1 cellular context compared by ENCODE assay signal in genomic region chr15:29935296-29936020, GRCh38.
TF ChIP-seq lines count a peak whose summit lies in the region.

No MANE protein-coding gene starts in this region.

TF ChIP-seq in IMR-90, 13 proteins besides CTCF, POLR2A, EP300 and RAD21 (continued from another document):
- no peak for TF ChIP-seq USF2 (IDR thresholded peaks at IDR 0.05; ENCODE audit: low read depth, low read length)
- no peak for TF ChIP-seq MXI1 (IDR thresholded peaks at IDR 0.05; ENCODE audit: borderline replicate concordance, low read depth, low read length)
- TF ChIP-seq RCOR1 (IDR thresholded peaks at IDR 0.05; ENCODE audit: insufficient replicate concordance, low read length): no peak
- TF ChIP-seq FOS (IDR thresholded peaks at IDR 0.05; ENCODE audit: low read depth, low read length): no peak
TF ChIP-seq in IMR-90: peak in this region for 2.
